1 cellular context compared by ENCODE assay signal in the genomic region with DNA sequence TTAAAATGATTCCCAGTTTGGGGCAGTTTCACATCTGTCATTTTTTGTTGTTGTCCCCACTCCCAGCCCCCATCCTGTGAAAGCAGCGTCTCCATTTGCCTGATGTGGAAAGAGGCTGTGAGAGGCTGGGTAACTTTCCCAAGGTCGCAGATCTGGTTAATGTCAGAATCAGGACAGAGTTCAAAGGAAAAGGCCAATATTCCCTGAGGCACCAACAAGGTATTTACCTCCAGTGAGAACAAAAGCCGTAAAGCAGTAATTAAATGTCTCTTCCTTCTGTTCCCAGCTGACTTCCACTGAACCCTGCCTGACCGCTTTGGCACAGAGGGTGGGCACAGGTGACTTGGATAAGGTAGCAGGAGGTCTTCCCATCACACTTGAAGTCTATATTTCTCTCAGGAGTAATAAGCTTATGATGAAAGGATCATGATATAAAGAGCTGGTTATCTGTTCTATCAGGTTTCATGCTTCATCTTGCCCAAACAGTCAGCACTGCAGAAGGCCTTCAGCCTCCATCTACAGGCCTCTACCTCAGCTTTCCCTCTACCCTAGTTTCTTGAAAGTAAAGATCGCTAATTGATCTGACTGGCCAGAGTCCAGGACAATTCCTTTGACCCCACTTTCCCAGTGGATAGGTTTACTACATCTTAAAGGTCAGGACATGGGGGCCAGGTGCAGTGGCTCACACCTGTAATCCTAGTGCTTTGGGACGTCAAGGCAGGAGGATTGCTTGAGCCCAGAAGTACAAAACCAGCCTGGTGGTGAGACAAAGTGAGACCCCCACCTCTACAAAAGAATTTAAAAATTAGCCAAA.
TF ChIP-seq lines count a peak whose summit lies in the region.

No MANE protein-coding gene starts in this region.

TF ChIP-seq in HepG2, 621 proteins besides CTCF, POLR2A, EP300 and RAD21 (continued from another document and continues in another):
- TF ChIP-seq CREB1 (IDR thresholded peaks at IDR 0.05) (no peak), CREB1 (CRISPR knock-in tag; IDR thresholded peaks at IDR 0.05) (0 out of 2 replicates have a peak, but pooled peaks have one; percentile 21), ZNF124 (CRISPR knock-in tag; IDR thresholded peaks at IDR 0.05) (peak; percentile 33; the same call in 1 of the 2 replicates), MZF1 (CRISPR knock-in tag; IDR thresholded peaks at IDR 0.05; ENCODE audit: borderline replicate concordance) (no peak), ZNF143 (CRISPR knock-in tag; IDR thresholded peaks at IDR 0.05) (peak; percentile 22; the same call in 1 of the 2 replicates), FOXK1 (CRISPR knock-in tag; IDR thresholded peaks at IDR 0.05; ENCODE audit: borderline replicate concordance, low read depth) (peak; percentile 66; the same call in 1 of the 2 replicates), HDAC2 (CRISPR knock-in tag; IDR thresholded peaks at IDR 0.05) (peak; percentile 48; the same call in 1 of the 2 replicates), EHMT2 (IDR thresholded peaks at IDR 0.05; ENCODE audit: borderline replicate concordance, low read depth, low read length) (peak; percentile 22; the same call in 1 of the 2 replicates), GABPA (IDR thresholded peaks at IDR 0.05; ENCODE audit: low read depth, low read length) (no peak), GABPA (CRISPR knock-in tag; IDR thresholded peaks at IDR 0.05; ENCODE audit: low read depth) (0 out of 2 replicates have a peak, but pooled peaks have one; percentile 19), HNRNPL (IDR thresholded peaks at IDR 0.05; ENCODE audit: low read depth, low read length) (no peak), ZNF749 (CRISPR knock-in tag; IDR thresholded peaks at IDR 0.05; ENCODE audit: borderline replicate concordance) (0 out of 2 replicates have a peak, but pooled peaks have one; percentile 62), STAG1 (CRISPR knock-in tag; IDR thresholded peaks at IDR 0.05) (peak; percentile 10; the same call in 1 of the 2 replicates), KMT2B (CRISPR knock-in tag; IDR thresholded peaks at IDR 0.05) (peak; percentile 48; the same call in 1 of the 2 replicates), SMYD3 (CRISPR knock-in tag; IDR thresholded peaks at IDR 0.05) (no peak), CBFB (CRISPR knock-in tag; IDR thresholded peaks at IDR 0.05) (no peak), SKI (IDR thresholded peaks at IDR 0.05; ENCODE audit: partially characterized antibody) (no peak), ZNF660 (CRISPR knock-in tag; IDR thresholded peaks at IDR 0.05; ENCODE audit: borderline replicate concordance, low read depth) (no peak), ARNT (IDR thresholded peaks at IDR 0.05) (no peak), KLF6 (CRISPR knock-in tag; IDR thresholded peaks at IDR 0.05) (no peak), SOX13 (IDR thresholded peaks at IDR 0.05) (no peak), SOX13 (CRISPR knock-in tag; conservative IDR thresholded peaks at IDR 0.05 in 1 of 2, IDR thresholded peaks at IDR 0.05 in 1 of 2) (peak in 1 of 2 experiments; percentile 86; a peak in 2 of 4 replicates), RARA (CRISPR knock-in tag; IDR thresholded peaks at IDR 0.05) (peak; percentile 61), GATAD2A (CRISPR knock-in tag; IDR thresholded peaks at IDR 0.05) (peak; percentile 64; the same call in 1 of the 2 replicates), ZNF460 (CRISPR knock-in tag; IDR thresholded peaks at IDR 0.05; ENCODE audit: borderline replicate concordance) (no peak), DMAP1 (CRISPR knock-in tag; IDR thresholded peaks at IDR 0.05) (peak; percentile 44; the same call in 1 of the 2 replicates)
- TF ChIP-seq, protein P1, sequence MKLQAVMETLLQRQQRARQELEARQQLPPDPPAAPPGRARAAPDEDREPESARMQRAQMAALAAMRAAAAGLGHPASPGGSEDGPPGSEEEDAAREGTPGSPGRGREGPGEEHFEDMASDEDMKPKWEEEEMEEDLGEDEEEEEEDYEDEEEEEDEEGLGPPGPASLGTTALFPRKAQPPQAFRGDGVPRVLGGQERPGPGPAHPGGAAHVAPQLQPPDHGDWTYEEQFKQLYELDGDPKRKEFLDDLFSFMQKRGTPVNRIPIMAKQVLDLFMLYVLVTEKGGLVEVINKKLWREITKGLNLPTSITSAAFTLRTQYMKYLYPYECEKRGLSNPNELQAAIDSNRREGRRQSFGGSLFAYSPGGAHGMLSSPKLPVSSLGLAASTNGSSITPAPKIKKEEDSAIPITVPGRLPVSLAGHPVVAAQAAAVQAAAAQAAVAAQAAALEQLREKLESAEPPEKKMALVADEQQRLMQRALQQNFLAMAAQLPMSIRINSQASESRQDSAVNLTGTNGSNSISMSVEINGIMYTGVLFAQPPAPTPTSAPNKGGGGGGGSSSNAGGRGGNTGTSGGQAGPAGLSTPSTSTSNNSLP (IDR thresholded peaks at IDR 0.05; ENCODE audit: low read depth, low read length), result peak; percentile 32; the same call in 1 of the 2 replicates
- TF ChIP-seq, protein P2, sequence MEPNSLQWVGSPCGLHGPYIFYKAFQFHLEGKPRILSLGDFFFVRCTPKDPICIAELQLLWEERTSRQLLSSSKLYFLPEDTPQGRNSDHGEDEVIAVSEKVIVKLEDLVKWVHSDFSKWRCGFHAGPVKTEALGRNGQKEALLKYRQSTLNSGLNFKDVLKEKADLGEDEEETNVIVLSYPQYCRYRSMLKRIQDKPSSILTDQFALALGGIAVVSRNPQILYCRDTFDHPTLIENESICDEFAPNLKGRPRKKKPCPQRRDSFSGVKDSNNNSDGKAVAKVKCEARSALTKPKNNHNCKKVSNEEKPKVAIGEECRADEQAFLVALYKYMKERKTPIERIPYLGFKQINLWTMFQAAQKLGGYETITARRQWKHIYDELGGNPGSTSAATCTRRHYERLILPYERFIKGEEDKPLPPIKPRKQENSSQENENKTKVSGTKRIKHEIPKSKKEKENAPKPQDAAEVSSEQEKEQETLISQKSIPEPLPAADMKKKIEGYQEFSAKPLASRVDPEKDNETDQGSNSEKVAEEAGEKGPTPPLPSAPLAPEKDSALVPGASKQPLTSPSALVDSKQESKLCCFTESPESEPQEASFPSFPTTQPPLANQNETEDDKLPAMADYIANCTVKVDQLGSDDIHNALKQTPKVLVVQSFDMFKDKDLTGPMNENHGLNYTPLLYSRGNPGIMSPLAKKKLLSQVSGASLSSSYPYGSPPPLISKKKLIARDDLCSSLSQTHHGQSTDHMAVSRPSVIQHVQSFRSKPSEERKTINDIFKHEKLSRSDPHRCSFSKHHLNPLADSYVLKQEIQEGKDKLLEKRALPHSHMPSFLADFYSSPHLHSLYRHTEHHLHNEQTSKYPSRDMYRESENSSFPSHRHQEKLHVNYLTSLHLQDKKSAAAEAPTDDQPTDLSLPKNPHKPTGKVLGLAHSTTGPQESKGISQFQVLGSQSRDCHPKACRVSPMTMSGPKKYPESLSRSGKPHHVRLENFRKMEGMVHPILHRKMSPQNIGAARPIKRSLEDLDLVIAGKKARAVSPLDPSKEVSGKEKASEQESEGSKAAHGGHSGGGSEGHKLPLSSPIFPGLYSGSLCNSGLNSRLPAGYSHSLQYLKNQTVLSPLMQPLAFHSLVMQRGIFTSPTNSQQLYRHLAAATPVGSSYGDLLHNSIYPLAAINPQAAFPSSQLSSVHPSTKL (CRISPR knock-in tag; IDR thresholded peaks at IDR 0.05), result peak; percentile 65
- TF ChIP-seq, protein P3, sequence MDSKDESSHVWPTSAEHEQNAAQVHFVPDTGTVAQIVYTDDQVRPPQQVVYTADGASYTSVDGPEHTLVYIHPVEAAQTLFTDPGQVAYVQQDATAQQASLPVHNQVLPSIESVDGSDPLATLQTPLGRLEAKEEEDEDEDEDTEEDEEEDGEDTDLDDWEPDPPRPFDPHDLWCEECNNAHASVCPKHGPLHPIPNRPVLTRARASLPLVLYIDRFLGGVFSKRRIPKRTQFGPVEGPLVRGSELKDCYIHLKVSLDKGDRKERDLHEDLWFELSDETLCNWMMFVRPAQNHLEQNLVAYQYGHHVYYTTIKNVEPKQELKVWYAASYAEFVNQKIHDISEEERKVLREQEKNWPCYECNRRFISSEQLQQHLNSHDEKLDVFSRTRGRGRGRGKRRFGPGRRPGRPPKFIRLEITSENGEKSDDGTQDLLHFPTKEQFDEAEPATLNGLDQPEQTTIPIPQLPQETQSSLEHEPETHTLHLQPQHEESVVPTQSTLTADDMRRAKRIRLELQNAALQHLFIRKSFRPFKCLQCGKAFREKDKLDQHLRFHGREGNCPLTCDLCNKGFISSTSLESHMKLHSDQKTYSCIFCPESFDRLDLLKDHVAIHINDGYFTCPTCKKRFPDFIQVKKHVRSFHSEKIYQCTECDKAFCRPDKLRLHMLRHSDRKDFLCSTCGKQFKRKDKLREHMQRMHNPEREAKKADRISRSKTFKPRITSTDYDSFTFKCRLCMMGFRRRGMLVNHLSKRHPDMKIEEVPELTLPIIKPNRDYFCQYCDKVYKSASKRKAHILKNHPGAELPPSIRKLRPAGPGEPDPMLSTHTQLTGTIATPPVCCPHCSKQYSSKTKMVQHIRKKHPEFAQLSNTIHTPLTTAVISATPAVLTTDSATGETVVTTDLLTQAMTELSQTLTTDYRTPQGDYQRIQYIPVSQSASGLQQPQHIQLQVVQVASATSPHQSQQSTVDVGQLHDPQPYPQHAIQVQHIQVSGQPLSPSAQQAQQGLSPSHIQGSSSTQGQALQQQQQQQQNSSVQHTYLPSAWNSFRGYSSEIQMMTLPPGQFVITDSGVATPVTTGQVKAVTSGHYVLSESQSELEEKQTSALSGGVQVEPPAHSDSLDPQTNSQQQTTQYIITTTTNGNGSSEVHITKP (CRISPR knock-in tag; IDR thresholded peaks at IDR 0.05; ENCODE audit: low read depth), result no peak
- TF ChIP-seq, protein P4, sequence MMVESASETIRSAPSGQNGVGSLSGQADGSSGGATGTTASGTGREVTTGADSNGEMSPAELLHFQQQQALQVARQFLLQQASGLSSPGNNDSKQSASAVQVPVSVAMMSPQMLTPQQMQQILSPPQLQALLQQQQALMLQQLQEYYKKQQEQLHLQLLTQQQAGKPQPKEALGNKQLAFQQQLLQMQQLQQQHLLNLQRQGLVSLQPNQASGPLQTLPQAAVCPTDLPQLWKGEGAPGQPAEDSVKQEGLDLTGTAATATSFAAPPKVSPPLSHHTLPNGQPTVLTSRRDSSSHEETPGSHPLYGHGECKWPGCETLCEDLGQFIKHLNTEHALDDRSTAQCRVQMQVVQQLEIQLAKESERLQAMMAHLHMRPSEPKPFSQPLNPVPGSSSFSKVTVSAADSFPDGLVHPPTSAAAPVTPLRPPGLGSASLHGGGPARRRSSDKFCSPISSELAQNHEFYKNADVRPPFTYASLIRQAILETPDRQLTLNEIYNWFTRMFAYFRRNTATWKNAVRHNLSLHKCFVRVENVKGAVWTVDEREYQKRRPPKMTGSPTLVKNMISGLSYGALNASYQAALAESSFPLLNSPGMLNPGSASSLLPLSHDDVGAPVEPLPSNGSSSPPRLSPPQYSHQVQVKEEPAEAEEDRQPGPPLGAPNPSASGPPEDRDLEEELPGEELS (CRISPR knock-in tag; IDR thresholded peaks at IDR 0.05), result peak; percentile 63; the same call in 1 of the 2 replicates
- TF ChIP-seq, protein P5, sequence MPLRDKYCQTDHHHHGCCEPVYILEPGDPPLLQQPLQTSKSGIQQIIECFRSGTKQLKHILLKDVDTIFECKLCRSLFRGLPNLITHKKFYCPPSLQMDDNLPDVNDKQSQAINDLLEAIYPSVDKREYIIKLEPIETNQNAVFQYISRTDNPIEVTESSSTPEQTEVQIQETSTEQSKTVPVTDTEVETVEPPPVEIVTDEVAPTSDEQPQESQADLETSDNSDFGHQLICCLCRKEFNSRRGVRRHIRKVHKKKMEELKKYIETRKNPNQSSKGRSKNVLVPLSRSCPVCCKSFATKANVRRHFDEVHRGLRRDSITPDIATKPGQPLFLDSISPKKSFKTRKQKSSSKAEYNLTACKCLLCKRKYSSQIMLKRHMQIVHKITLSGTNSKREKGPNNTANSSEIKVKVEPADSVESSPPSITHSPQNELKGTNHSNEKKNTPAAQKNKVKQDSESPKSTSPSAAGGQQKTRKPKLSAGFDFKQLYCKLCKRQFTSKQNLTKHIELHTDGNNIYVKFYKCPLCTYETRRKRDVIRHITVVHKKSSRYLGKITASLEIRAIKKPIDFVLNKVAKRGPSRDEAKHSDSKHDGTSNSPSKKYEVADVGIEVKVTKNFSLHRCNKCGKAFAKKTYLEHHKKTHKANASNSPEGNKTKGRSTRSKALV (CRISPR knock-in tag; IDR thresholded peaks at IDR 0.05), result peak; percentile 58; the same call in 1 of the 2 replicates
- TF ChIP-seq, protein P6, sequence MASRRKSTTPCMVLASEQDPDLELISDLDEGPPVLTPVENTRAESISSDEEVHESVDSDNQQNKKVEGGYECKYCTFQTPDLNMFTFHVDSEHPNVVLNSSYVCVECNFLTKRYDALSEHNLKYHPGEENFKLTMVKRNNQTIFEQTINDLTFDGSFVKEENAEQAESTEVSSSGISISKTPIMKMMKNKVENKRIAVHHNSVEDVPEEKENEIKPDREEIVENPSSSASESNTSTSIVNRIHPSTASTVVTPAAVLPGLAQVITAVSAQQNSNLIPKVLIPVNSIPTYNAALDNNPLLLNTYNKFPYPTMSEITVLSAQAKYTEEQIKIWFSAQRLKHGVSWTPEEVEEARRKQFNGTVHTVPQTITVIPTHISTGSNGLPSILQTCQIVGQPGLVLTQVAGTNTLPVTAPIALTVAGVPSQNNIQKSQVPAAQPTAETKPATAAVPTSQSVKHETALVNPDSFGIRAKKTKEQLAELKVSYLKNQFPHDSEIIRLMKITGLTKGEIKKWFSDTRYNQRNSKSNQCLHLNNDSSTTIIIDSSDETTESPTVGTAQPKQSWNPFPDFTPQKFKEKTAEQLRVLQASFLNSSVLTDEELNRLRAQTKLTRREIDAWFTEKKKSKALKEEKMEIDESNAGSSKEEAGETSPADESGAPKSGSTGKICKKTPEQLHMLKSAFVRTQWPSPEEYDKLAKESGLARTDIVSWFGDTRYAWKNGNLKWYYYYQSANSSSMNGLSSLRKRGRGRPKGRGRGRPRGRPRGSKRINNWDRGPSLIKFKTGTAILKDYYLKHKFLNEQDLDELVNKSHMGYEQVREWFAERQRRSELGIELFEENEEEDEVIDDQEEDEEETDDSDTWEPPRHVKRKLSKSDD (CRISPR knock-in tag; IDR thresholded peaks at IDR 0.05; ENCODE audit: low read depth), result peak; percentile 68; the same call in 1 of the 2 replicates
- TF ChIP-seq, protein P7, sequence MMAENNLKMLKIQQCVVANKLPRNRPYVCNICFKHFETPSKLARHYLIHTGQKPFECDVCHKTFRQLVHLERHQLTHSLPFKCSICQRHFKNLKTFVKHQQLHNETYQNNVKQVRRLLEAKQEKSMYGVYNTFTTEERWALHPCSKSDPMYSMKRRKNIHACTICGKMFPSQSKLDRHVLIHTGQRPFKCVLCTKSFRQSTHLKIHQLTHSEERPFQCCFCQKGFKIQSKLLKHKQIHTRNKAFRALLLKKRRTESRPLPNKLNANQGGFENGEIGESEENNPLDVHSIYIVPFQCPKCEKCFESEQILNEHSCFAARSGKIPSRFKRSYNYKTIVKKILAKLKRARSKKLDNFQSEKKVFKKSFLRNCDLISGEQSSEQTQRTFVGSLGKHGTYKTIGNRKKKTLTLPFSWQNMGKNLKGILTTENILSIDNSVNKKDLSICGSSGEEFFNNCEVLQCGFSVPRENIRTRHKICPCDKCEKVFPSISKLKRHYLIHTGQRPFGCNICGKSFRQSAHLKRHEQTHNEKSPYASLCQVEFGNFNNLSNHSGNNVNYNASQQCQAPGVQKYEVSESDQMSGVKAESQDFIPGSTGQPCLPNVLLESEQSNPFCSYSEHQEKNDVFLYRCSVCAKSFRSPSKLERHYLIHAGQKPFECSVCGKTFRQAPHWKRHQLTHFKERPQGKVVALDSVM (CRISPR knock-in tag; IDR thresholded peaks at IDR 0.05), result peak; percentile 82
